Comparison of ENCODE assay signal across 14 cellular contexts in genomic region chr18:12005542-12006487, GRCh38. TPM values are rescaled to one million over a fixed set of nuclear protein-coding genes. Genes with fewer than 3 reads are reported as not detected.
DNase-seq lines count a peak whose midpoint lies in the region; ATAC-seq, FAIRE-seq and TF ChIP-seq lines count a peak whose summit lies in the region.
"Had no signal": no experiment of that assay in that cellular context is flagged by ENCODE, and none has a peak within 500 bp of the region (broad histone marks: within the 10 kb centered on the region; RNA-seq: fewer than 3 reads in every experiment).

No MANE protein-coding gene starts in this region.

- peak overlapping the region; percentile 12 to 92 (median 52) for H3K27ac ChIP-seq in pancreas
- H3K27ac ChIP-seq in MM.1S (ENCODE audit: low read length) = no peak overlapping the region
- H3K27ac ChIP-seq: coronary artery, SK-N-MC had no signal

- no peaks in the 10 kb centered on the region for H3K9me3 Mint-ChIP-seq in chondrocyte (ENCODE audit: low read depth)
- H3K9me3 Mint-ChIP-seq: activated naive CD4-positive, alpha-beta T cell treated with anti-CD3 and anti-CD28 coated beads, Interleukin-2, amount 50 U/mL, for 24 hours; CD4-positive, alpha-beta T cell had no signal

- H4K20me1 ChIP-seq in MM.1S (ENCODE audit: insufficient read depth, low read length) = no peaks in the 10 kb centered on the region

- no peak overlapping the region for H3K27ac Mint-ChIP-seq in chondrocyte (ENCODE audit: unreplicated experiment)
- H3K27ac Mint-ChIP-seq: activated naive CD4-positive, alpha-beta T cell treated with anti-CD3 and anti-CD28 coated beads, Interleukin-2, amount 50 U/mL, for 24 hours; CD4-positive, alpha-beta T cell had no signal

- intact Hi-C loops in pancreas (cut with DNase I) = no loop called here

- no peaks in the 10 kb centered on the region for H3K27me3 ChIP-seq in pancreas
- no peaks in the 10 kb centered on the region for H3K27me3 ChIP-seq in MM.1S (replicated peaks; ENCODE audit: insufficient read depth, low read length)

- H3K36me3 Mint-ChIP-seq in chondrocyte (ENCODE audit: low read depth) = peaks cover 4% of the 10 kb centered on the region
- H3K36me3 Mint-ChIP-seq: activated naive CD4-positive, alpha-beta T cell treated with anti-CD3 and anti-CD28 coated beads, Interleukin-2, amount 50 U/mL, for 24 hours had no signal

- no peaks in the 10 kb centered on the region for H3K27me3 Mint-ChIP-seq in chondrocyte (ENCODE audit: low read depth)
- H3K27me3 Mint-ChIP-seq: activated naive CD4-positive, alpha-beta T cell treated with anti-CD3 and anti-CD28 coated beads, Interleukin-2, amount 50 U/mL, for 24 hours; CD4-positive, alpha-beta T cell had no signal

- peak; percentile 85 for FAIRE-seq in pancreas (lab: Jason Lieb, UNC)

- H3K36me3 ChIP-seq in pancreas (peaks cover 0 to 15% (median 0%) of the 10 kb centered on the region in 3 donors), MM.1S (replicated peaks; ENCODE audit: insufficient read depth, low read length) (no peaks in the 10 kb centered on the region)

- H3K4me1 ChIP-seq in pancreas (peaks cover 54 to 74% (median 73%) of the 10 kb centered on the region in 3 donors), MM.1S (ENCODE audit: low read length) (0 out of 2 replicates have a peak, but pooled peaks cover 9% of the 10 kb centered on the region)

- ATAC-seq in HG02852 (IDR thresholded peaks at IDR 0.05; ENCODE audit: unreplicated experiment) (peak; percentile 53), pancreas (peak; percentile 6 to 27 (median 12))

- no peaks in the 10 kb centered on the region for H3K79me2 ChIP-seq in MM.1S (ENCODE audit: low read length)

- no peaks in the 10 kb centered on the region for H3K9me2 ChIP-seq in MM.1S (replicated peaks; ENCODE audit: insufficient read depth, low read length)

- 28 to 33% methylated on average over 15 of the region's 15 CpGs for WGBS in pancreas, 2 donors

- H3K9me3 ChIP-seq in pancreas (no peaks in the 10 kb centered on the region), MM.1S (replicated peaks; ENCODE audit: insufficient read depth, low read length) (no peaks in the 10 kb centered on the region)

- DNase-seq in Daoy (ENCODE audit: low read depth) (peak; percentile 22), chondrocyte (ENCODE audit: low spot score) (peak; percentile 73), pancreas (peak in 1 of 6 donors; percentile 53), MM.1S (no peak), superior temporal gyrus (ENCODE audit: extremely low spot score) (no peak), HK-2 (ENCODE audit: unreplicated experiment) (no peak)
- no peak for DNase-seq in activated CD4-positive, CD25-positive, alpha-beta regulatory T cell (lab: John Stamatoyannopoulos, UW)
- DNase-seq: activated CD4-positive, alpha-beta T cell treated with anti-CD3 and anti-CD28 coated beads for 4 hours; CD4-positive, alpha-beta T cell; NCI-H226 had no signal

- H3F3A ChIP-seq in MM.1S (ENCODE audit: insufficient read depth, low read length) = no peaks in the 10 kb centered on the region

- H3K4me3 Mint-ChIP-seq in chondrocyte (ENCODE audit: unreplicated experiment) = no peak overlapping the region
- H3K4me3 Mint-ChIP-seq: activated naive CD4-positive, alpha-beta T cell treated with anti-CD3 and anti-CD28 coated beads, Interleukin-2, amount 50 U/mL, for 24 hours; CD4-positive, alpha-beta T cell had no signal

- TF ChIP-seq CTCF in chondrocyte (IDR thresholded peaks at IDR 0.05) (no peak), pancreas (IDR thresholded peaks at IDR 0.05) (no peak), MM.1S (IDR thresholded peaks at IDR 0.05; ENCODE audit: low read length) (no peak)

- H3K4me2 ChIP-seq in MM.1S (ENCODE audit: low read depth, low read length) = no peak overlapping the region

- peaks cover 15% of the 10 kb centered on the region for H3K4me1 Mint-ChIP-seq in chondrocyte (ENCODE audit: low read depth)
- H3K4me1 Mint-ChIP-seq: activated naive CD4-positive, alpha-beta T cell treated with anti-CD3 and anti-CD28 coated beads, Interleukin-2, amount 50 U/mL, for 24 hours had no signal

- H3K4me3 ChIP-seq in pancreas (no peak overlapping the region), MM.1S (ENCODE audit: low read length) (no peak overlapping the region)
- H3K4me3 ChIP-seq: coronary artery, SK-N-MC had no signal

- H3K9ac ChIP-seq in MM.1S (ENCODE audit: low read length) = no peak overlapping the region

- no peak overlapping the region for H2AFZ ChIP-seq in MM.1S (ENCODE audit: low read length)

RNA-seq across cellular contexts. Expression of gene IMPA2, which starts 24.5 kb away (rescaled TPM):
- total RNA-seq in Daoy (2014; rRNA removed; shearing (Covaris generic)) = 14.4 and 18.2 TPM in 2 replicates
- total RNA-seq in chondrocyte (10.8 to 25.1 TPM (median 10.9 TPM) in 3 replicates), pancreas (100 to 1,000 TPM; 140 to 286 (median 208) TPM)
- polyA plus RNA-seq in pancreas = 100 to 1,000 TPM in 1 of 2 donors, 10 to 100 TPM in 1; 93.5 to 130 TPM

Comparison
In these comparisons a context has a peak if more than half of its experiments do, and no peak if none do; other contexts are left out.
1. DNase-seq: peak in Daoy (single experiment) and chondrocyte (single experiment); none in activated CD4-positive, CD25-positive, alpha-beta regulatory T cell (0 of 4), MM.1S (single experiment), superior temporal gyrus (single experiment) and HK-2 (single experiment).